In genomic region chr1:1179983-1180861, GRCh38 we compare ENCODE assay signal across 17 cellular contexts. TPM values are rescaled to one million over a fixed set of nuclear protein-coding genes. Genes with fewer than 3 reads are reported as not detected.
A peak's percentile ranks its signal among the peaks of the same experiment; 100 is the strongest.
DNase-seq lines count a peak whose midpoint lies in the region; ATAC-seq, FAIRE-seq and TF ChIP-seq lines count a peak whose summit lies in the region.
"Had no signal": no experiment of that assay in that cellular context is flagged by ENCODE, and none has a peak within 500 bp of the region (broad histone marks: within the 10 kb centered on the region; RNA-seq: fewer than 3 reads in every experiment).

No MANE protein-coding gene starts in this region.

- TF ChIP-seq CTCF in K562 (IDR thresholded peaks at IDR 0.05 in 2 of 3, conservative IDR thresholded peaks at IDR 0.05 in 1 of 3; ENCODE audit: insufficient read depth in 2 of 3, low read depth in 1 of 3, low read length in 3 of 3) (no peak), natural killer cell (IDR thresholded peaks at IDR 0.05) (no peak)

- CTCF ChIA-PET in K562 (lab: Yijun Ruan, JAX; ENCODE audit: low intra/inter-chr PET ratio): no interaction called here
- CTCF ChIA-PET in activated CD4-positive, alpha-beta memory T cell treated with anti-CD3 and anti-CD28 coated beads, Interleukin-2, amount 10 ng/mL, durations not matched to agents 7 days and 5 days (lab: Charles Lee): no interaction called here

- no peaks in the 10 kb centered on the region for H3K9me3 Mint-ChIP-seq in natural killer cell
- no peaks in the 10 kb centered on the region for H3K9me3 Mint-ChIP-seq in activated CD4-positive, alpha-beta memory T cell treated with anti-CD3 and anti-CD28 coated beads, Interleukin-2, amount 10 ng/mL, durations not matched to agents 7 days and 5 days
- H3K9me3 Mint-ChIP-seq: dendritic cell treated with granulocyte-macrophage colony-stimulating factor and Interleukin-4, amounts not matched to agents 40 ng/mL and 50 ng/mL, for 4 days had no signal

- no peaks in the 10 kb centered on the region for H3K36me3 ChIP-seq in H7 (replicated peaks; ENCODE audit: control insufficient read depth, insufficient read depth, low read length)
- no peaks in the 10 kb centered on the region for H3K36me3 ChIP-seq in K562 (ENCODE audit: control insufficient read depth, insufficient read depth, low read length)
- H3K36me3 ChIP-seq: esophagus muscularis mucosa, stomach, uterus, WERI-Rb-1 had no signal

- H3K79me2 ChIP-seq in K562 (ENCODE audit: control insufficient read depth, insufficient read depth, low read length): no peaks in the 10 kb centered on the region

- in situ Hi-C loops in K562 (cut with MboI): no loop called here

- no peaks in the 10 kb centered on the region for H3K27me3 ChIP-seq in H7 (ENCODE audit: control insufficient read depth, insufficient read depth, low read length)
- peaks cover 30 to 55% of the 10 kb centered on the region in 2 experiments for H3K27me3 ChIP-seq in K562 (ENCODE audit: control insufficient read depth in 2 of 2, insufficient read depth in 2 of 2, low read length in 2 of 2)
- H3K27me3 ChIP-seq: uterus had no signal

- 0 out of 2 replicates have a peak overlapping the region, but pooled peaks have one; percentile 16 for H2AFZ ChIP-seq in K562 (ENCODE audit: low read depth, low read length)

- no peak overlapping the region for H3K27ac Mint-ChIP-seq in natural killer cell
- no peak overlapping the region for H3K27ac Mint-ChIP-seq in activated CD4-positive, alpha-beta memory T cell treated with anti-CD3 and anti-CD28 coated beads, Interleukin-2, amount 10 ng/mL, durations not matched to agents 7 days and 5 days
- H3K27ac Mint-ChIP-seq: dendritic cell treated with granulocyte-macrophage colony-stimulating factor and Interleukin-4, amounts not matched to agents 40 ng/mL and 50 ng/mL, for 4 days had no signal

- H3K4me3 ChIP-seq in H7 (ENCODE audit: insufficient read depth, low read depth, low read length) (no peak overlapping the region), K562 (no peak overlapping the region)
- H3K4me3 ChIP-seq: esophagus muscularis mucosa, stomach, uterus had no signal

- no peak for TF ChIP-seq POLR2A in K562 (conservative IDR thresholded peaks at IDR 0.05)

- H3K27me3 Mint-ChIP-seq in natural killer cell (ENCODE audit: low read depth in 2 of 2): peaks cover 0 to 20% of the 10 kb centered on the region in 2 donors
- H3K27me3 Mint-ChIP-seq in activated CD4-positive, alpha-beta memory T cell treated with anti-CD3 and anti-CD28 coated beads, Interleukin-2, amount 10 ng/mL, durations not matched to agents 7 days and 5 days: peaks cover 8% of the 10 kb centered on the region

- peak overlapping the region in 1 of 2 experiments; percentile 58; a peak in 1 of 4 replicates for H3K9ac ChIP-seq in K562 (ENCODE audit: insufficient read depth in 1 of 2, low read depth in 2 of 2, low read length in 2 of 2)

- POLR2A ChIA-PET in K562 (lab: Yijun Ruan, JAX): interaction anchor here (0.6 to 0.8 kb wide), 2 partner anchors 11 to 18 kb away, joined by 3 read pairs; no protein-coding TSS in a partner anchor
- POLR2A ChIA-PET in activated CD4-positive, alpha-beta memory T cell treated with anti-CD3 and anti-CD28 coated beads, Interleukin-2, amount 10 ng/mL, durations not matched to agents 7 days and 5 days (lab: Charles Lee): no interaction called here

- H3K27ac ChIP-seq in K562 (ENCODE audit: extremely low read depth, low read depth, low read length): no peak overlapping the region
- H3K27ac ChIP-seq: esophagus muscularis mucosa, stomach, uterus, WERI-Rb-1 had no signal

- peaks cover 3 to 78% of the 10 kb centered on the region in 2 experiments for H3K4me1 ChIP-seq in K562 (replicated peaks in 1 of 2; ENCODE audit: control insufficient read depth in 2 of 2, insufficient read depth in 2 of 2, low read length in 2 of 2)
- H3K4me1 ChIP-seq: stomach, uterus had no signal

- no peaks in the 10 kb centered on the region; the same call in 1 of the 2 replicates for H4K20me1 ChIP-seq in K562 (replicated peaks; ENCODE audit: control insufficient read depth, insufficient read depth, low read length)

- no peak for TF ChIP-seq EP300 in K562 (IDR thresholded peaks at IDR 0.05; ENCODE audit: low read length)

- FAIRE-seq in K562 (lab: Jason Lieb, UNC): no peak
- FAIRE-seq: astrocyte, keratinocyte had no signal

- H3K4me3 Mint-ChIP-seq in natural killer cell: no peak overlapping the region
- no peak overlapping the region for H3K4me3 Mint-ChIP-seq in activated CD4-positive, alpha-beta memory T cell treated with anti-CD3 and anti-CD28 coated beads, Interleukin-2, amount 10 ng/mL, durations not matched to agents 7 days and 5 days
- H3K4me3 Mint-ChIP-seq: dendritic cell treated with granulocyte-macrophage colony-stimulating factor and Interleukin-4, amounts not matched to agents 40 ng/mL and 50 ng/mL, for 4 days had no signal

- H3K4me1 Mint-ChIP-seq in natural killer cell: peaks cover 7 to 27% of the 10 kb centered on the region in 2 donors
- H3K4me1 Mint-ChIP-seq in activated CD4-positive, alpha-beta memory T cell treated with anti-CD3 and anti-CD28 coated beads, Interleukin-2, amount 10 ng/mL, durations not matched to agents 7 days and 5 days: peaks cover 9% of the 10 kb centered on the region

- H3K36me3 Mint-ChIP-seq in natural killer cell: no peaks in the 10 kb centered on the region
- H3K36me3 Mint-ChIP-seq in activated CD4-positive, alpha-beta memory T cell treated with anti-CD3 and anti-CD28 coated beads, Interleukin-2, amount 10 ng/mL, durations not matched to agents 7 days and 5 days (ENCODE audit: low read depth): no peaks in the 10 kb centered on the region

- intact Hi-C loops in K562 (cut with micrococcal nuclease) (no loop called here), natural killer cell (cut with micrococcal nuclease) (no loop called here)

- no peaks in the 10 kb centered on the region for H3K9me1 ChIP-seq in K562 (ENCODE audit: control insufficient read depth, insufficient read depth, low read length)

- TF ChIP-seq RAD21 in K562 (CRISPR knock-in tag; conservative IDR thresholded peaks at IDR 0.05 in 1 of 2, IDR thresholded peaks at IDR 0.05 in 1 of 2): no peak

- no peak overlapping the region for H3K4me2 ChIP-seq in K562 (ENCODE audit: insufficient read depth, low read length)

- H3K9me3 ChIP-seq in K562 (replicated peaks; ENCODE audit: control insufficient read depth, insufficient read depth, low read depth, low read length): 0 out of 2 replicates have a peak, but pooled peaks cover 1% of the 10 kb centered on the region
- H3K9me3 ChIP-seq: esophagus muscularis mucosa, stomach, uterus had no signal

- WGBS in K562 (ENCODE audit: insufficient coverage, low coverage, missing lambda C conversion rate): 10% methylated on average over 37 of the region's 51 CpGs

- no TSS peak for BruUV-seq in K562 (replicated peaks; lab: Mats Ljungman, UMichigan)

- ATAC-seq in K562: peak; percentile 35
- ATAC-seq in natural killer cell: no peak

- peak; percentile 74 for DNase-seq in H7
- peak in 1 of 4 experiments; percentile 54 for DNase-seq in K562 (ENCODE audit: extremely low read depth in 1 of 4, low spot score in 3 of 4)
- DNase-seq in natural killer cell: peak; percentile 14
- DNase-seq in NCI-H1417 treated with DMSO at 0.1 percent for 48 hours (lab: John Stamatoyannopoulos, UW): no peak
- DNase-seq in activated CD4-positive, alpha-beta memory T cell treated with anti-CD3 and anti-CD28 coated beads, Interleukin-2, amount 10 ng/mL, durations not matched to agents 7 days and 5 days: no peak
- DNase-seq: activated gamma-delta T cell treated with Interleukin-2 at 50 U/mL for 16 hours; DMS53; NCI-H446 treated with DMSO at 0.1 percent for 48 hours; stimulated activated CD4-positive, alpha-beta T cell treated with anti-CD3 and anti-CD28 coated beads, Interleukin-12 subunit alpha, Interleukin-12 subunit beta, amount 100 ng/mL, for 4 hours; stomach; uterus; WERI-Rb-1 had no signal

RNA-seq across cellular contexts. Expression of gene TTLL10, which starts 6.5 kb away (rescaled TPM):
- not detected in 2 replicates for total RNA-seq in H7 (2014; rRNA removed; shearing (Covaris generic))
- 0.21 TPM in 1 of 2 replicates, not detected in the other for total RNA-seq in K562 (2011; cell fraction: chromatin; rRNA removed; ENCODE audit: low replicate concordance)
- total RNA-seq in K562 (2011; cell fraction: nucleolus; rRNA removed): 0.17 TPM in 1 of 2 replicates, not detected in the other
- total RNA-seq in K562 (2011; cell fraction: nucleoplasm; rRNA removed): not detected in 2 replicates
- total RNA-seq in K562 (2014; rRNA removed) (not detected in 2 replicates), K562 (2014; rRNA removed; fragmentation: Illumina TruSeq; extraction: Trizol) (not detected in 2 replicates), K562 (2015; rRNA removed; fragmentation: Illumina TruSeq; extraction: Trizol) (not detected in 2 replicates), K562 (2021) (not detected in 2 replicates), natural killer cell (1 to 10 TPM in 2 of 3 donors, under 1 TPM in 1; 0.23 to 1.7 (median 1.7) TPM)
- polyA plus RNA-seq in K562 (2011; rRNA removed) (not detected in 2 replicates), K562 (2014; fragmentation: Illumina TruSeq; extraction: Trizol) (not detected in 2 replicates), K562 (2014; fragmentation: Nextera tagmentation; extraction: Ambion mirVana) (not detected), K562 (2014; rRNA removed) (not detected in 2 replicates)
- 0.06 TPM in 1 of 2 replicates, not detected in the other for polyA plus RNA-seq in K562 (2011; cell fraction: cytosol; rRNA removed)
- polyA plus RNA-seq in K562 (2011; cell fraction: nucleus; rRNA removed): 0.07 and 0.38 TPM in 2 replicates
- 0.10 TPM in 1 of 2 replicates, not detected in the other for polyA plus RNA-seq in K562 (2012)
- polyA minus RNA-seq in K562 (2011; rRNA and poly(A)+ RNA removed): not detected in 2 replicates
- polyA minus RNA-seq in K562 (2011; cell fraction: cytosol; rRNA and poly(A)+ RNA removed): not detected in 2 replicates
- 0.13 TPM in 1 of 2 replicates, not detected in the other for polyA minus RNA-seq in K562 (2011; cell fraction: nucleus; rRNA and poly(A)+ RNA removed)
- not detected for total RNA-seq in activated CD4-positive, alpha-beta memory T cell treated with anti-CD3 and anti-CD28 coated beads, Interleukin-2, amount 10 ng/mL, durations not matched to agents 7 days and 5 days
- total RNA-seq: astrocyte, OCI-LY7 had no signal
- polyA plus RNA-seq: keratinocyte had no signal

RNA-seq across cellular contexts. Expression of gene TNFRSF18, which starts 26.2 kb away (rescaled TPM):
- not detected in 2 replicates for total RNA-seq in H7 (2014; rRNA removed; shearing (Covaris generic))
- total RNA-seq in K562 (2011; cell fraction: chromatin; rRNA removed; ENCODE audit: low replicate concordance): not detected in 2 replicates
- 0.50 TPM in 1 of 2 replicates, not detected in the other for total RNA-seq in K562 (2011; cell fraction: nucleolus; rRNA removed)
- not detected in 2 replicates for total RNA-seq in K562 (2011; cell fraction: nucleoplasm; rRNA removed)
- not detected in 2 replicates for total RNA-seq in K562 (2014; rRNA removed)
- not detected in 2 replicates for total RNA-seq in K562 (2014; rRNA removed; fragmentation: Illumina TruSeq; extraction: Trizol)
- total RNA-seq in K562 (2015; rRNA removed; fragmentation: Illumina TruSeq; extraction: Trizol): not detected in 2 replicates
- 0.27 TPM in 1 of 2 replicates, not detected in the other for total RNA-seq in K562 (2021)
- polyA plus RNA-seq in K562 (2011; rRNA removed): not detected in 2 replicates
- not detected in 2 replicates for polyA plus RNA-seq in K562 (2011; cell fraction: cytosol; rRNA removed)
- 0.25 and 0.26 TPM in 2 replicates for polyA plus RNA-seq in K562 (2011; cell fraction: nucleus; rRNA removed)
- polyA plus RNA-seq in K562 (2012): 0.19 TPM in 1 of 2 replicates, not detected in the other
- not detected in 2 replicates for polyA plus RNA-seq in K562 (2014; fragmentation: Illumina TruSeq; extraction: Trizol)
- not detected for polyA plus RNA-seq in K562 (2014; fragmentation: Nextera tagmentation; extraction: Ambion mirVana)
- 0.24 TPM in 1 of 2 replicates, not detected in the other for polyA plus RNA-seq in K562 (2014; rRNA removed)
- not detected in 2 replicates for polyA minus RNA-seq in K562 (2011; rRNA and poly(A)+ RNA removed)
- not detected in 2 replicates for polyA minus RNA-seq in K562 (2011; cell fraction: cytosol; rRNA and poly(A)+ RNA removed)
- polyA minus RNA-seq in K562 (2011; cell fraction: nucleus; rRNA and poly(A)+ RNA removed): not detected in 2 replicates
- 10 to 100 TPM; 40.3 to 81.9 (median 54.7) TPM for total RNA-seq in natural killer cell
- 100 to 1,000 TPM; 115 to 116 TPM for total RNA-seq in activated CD4-positive, alpha-beta memory T cell treated with anti-CD3 and anti-CD28 coated beads, Interleukin-2, amount 10 ng/mL, durations not matched to agents 7 days and 5 days
- total RNA-seq: OCI-LY7 had no signal

RNA-seq across cellular contexts. Expression of gene TNFRSF4, which starts 33.7 kb away (rescaled TPM):
- 0.07 and 0.89 TPM in 2 replicates for total RNA-seq in H7 (2014; rRNA removed; shearing (Covaris generic))
- 0.44 TPM in 1 of 2 replicates, not detected in the other for total RNA-seq in K562 (2011; cell fraction: chromatin; rRNA removed; ENCODE audit: low replicate concordance)
- total RNA-seq in K562 (2011; cell fraction: nucleolus; rRNA removed): 0.66 and 1.7 TPM in 2 replicates
- not detected in 2 replicates for total RNA-seq in K562 (2011; cell fraction: nucleoplasm; rRNA removed)
- 0.23 TPM in 1 of 2 replicates, not detected in the other for total RNA-seq in K562 (2014; rRNA removed)
- not detected in 2 replicates for total RNA-seq in K562 (2014; rRNA removed; fragmentation: Illumina TruSeq; extraction: Trizol)
- 0.07 TPM in 1 of 2 replicates, not detected in the other for total RNA-seq in K562 (2015; rRNA removed; fragmentation: Illumina TruSeq; extraction: Trizol)
- 0.44 and 0.47 TPM in 2 replicates for total RNA-seq in K562 (2021)
- 0.08 TPM in 1 of 2 replicates, not detected in the other for polyA plus RNA-seq in K562 (2011; rRNA removed)
- polyA plus RNA-seq in K562 (2011; cell fraction: cytosol; rRNA removed): 0.19 and 0.39 TPM in 2 replicates
- 0.74 and 1.3 TPM in 2 replicates for polyA plus RNA-seq in K562 (2011; cell fraction: nucleus; rRNA removed)
- polyA plus RNA-seq in K562 (2012): 0.65 TPM in 1 of 2 replicates, not detected in the other
- not detected in 2 replicates for polyA plus RNA-seq in K562 (2014; fragmentation: Illumina TruSeq; extraction: Trizol)
- not detected for polyA plus RNA-seq in K562 (2014; fragmentation: Nextera tagmentation; extraction: Ambion mirVana)
- polyA plus RNA-seq in K562 (2014; rRNA removed): 0.16 TPM in 1 of 2 replicates, not detected in the other
- polyA minus RNA-seq in K562 (2011; rRNA and poly(A)+ RNA removed): not detected in 2 replicates
- not detected in 2 replicates for polyA minus RNA-seq in K562 (2011; cell fraction: cytosol; rRNA and poly(A)+ RNA removed)
- polyA minus RNA-seq in K562 (2011; cell fraction: nucleus; rRNA and poly(A)+ RNA removed): 0.22 and 0.27 TPM in 2 replicates
- 10 to 100 TPM; 14.3 to 26.5 (median 15.7) TPM for total RNA-seq in natural killer cell
- 100 to 1,000 TPM; 237 to 243 TPM for total RNA-seq in activated CD4-positive, alpha-beta memory T cell treated with anti-CD3 and anti-CD28 coated beads, Interleukin-2, amount 10 ng/mL, durations not matched to agents 7 days and 5 days
- polyA plus RNA-seq: keratinocyte had no signal

RNA-seq across cellular contexts. Expression of gene SDF4, which starts 51.6 kb away (rescaled TPM):
- 102 and 127 TPM in 2 replicates for total RNA-seq in H7 (2014; rRNA removed; shearing (Covaris generic))
- total RNA-seq in K562 (2011; cell fraction: chromatin; rRNA removed; ENCODE audit: low replicate concordance): 114 and 239 TPM in 2 replicates
- 360 and 385 TPM in 2 replicates for total RNA-seq in K562 (2011; cell fraction: nucleolus; rRNA removed)
- 146 and 213 TPM in 2 replicates for total RNA-seq in K562 (2011; cell fraction: nucleoplasm; rRNA removed)
- total RNA-seq in K562 (2014; rRNA removed) (82.6 and 118 TPM in 2 replicates), K562 (2014; rRNA removed; fragmentation: Illumina TruSeq; extraction: Trizol) (18.1 and 30.3 TPM in 2 replicates), K562 (2015; rRNA removed; fragmentation: Illumina TruSeq; extraction: Trizol) (62.2 and 65.2 TPM in 2 replicates), K562 (2021) (152 and 160 TPM in 2 replicates), natural killer cell (100 to 1,000 TPM; 176 to 211 (median 184) TPM)
- polyA plus RNA-seq in K562 (2011; rRNA removed) (43.8 and 77.2 TPM in 2 replicates), K562 (2014; fragmentation: Illumina TruSeq; extraction: Trizol) (66.0 and 88.1 TPM in 2 replicates), K562 (2014; fragmentation: Nextera tagmentation; extraction: Ambion mirVana) (1 to 10 TPM in 1 of 2 experiments, under 1 TPM in 1; 0.35 to 4.9 TPM), K562 (2014; rRNA removed) (93.4 and 101 TPM in 2 replicates)
- polyA plus RNA-seq in K562 (2011; cell fraction: cytosol; rRNA removed): 44.3 and 73.9 TPM in 2 replicates
- polyA plus RNA-seq in K562 (2011; cell fraction: nucleus; rRNA removed): 122 and 161 TPM in 2 replicates
- polyA plus RNA-seq in K562 (2012): 112 and 208 TPM in 2 replicates
- 59.1 and 63.4 TPM in 2 replicates for polyA minus RNA-seq in K562 (2011; rRNA and poly(A)+ RNA removed)
- polyA minus RNA-seq in K562 (2011; cell fraction: cytosol; rRNA and poly(A)+ RNA removed): 37.0 and 61.3 TPM in 2 replicates
- polyA minus RNA-seq in K562 (2011; cell fraction: nucleus; rRNA and poly(A)+ RNA removed): 48.9 and 83.4 TPM in 2 replicates
- total RNA-seq in activated CD4-positive, alpha-beta memory T cell treated with anti-CD3 and anti-CD28 coated beads, Interleukin-2, amount 10 ng/mL, durations not matched to agents 7 days and 5 days: 100 to 1,000 TPM; 181 TPM

RNA-seq across cellular contexts. Expression of gene B3GALT6, which starts 51.8 kb away (rescaled TPM):
- total RNA-seq in H7 (2014; rRNA removed; shearing (Covaris generic)): 40.3 and 47.2 TPM in 2 replicates
- 17.5 and 35.5 TPM in 2 replicates for total RNA-seq in K562 (2011; cell fraction: chromatin; rRNA removed; ENCODE audit: low replicate concordance)
- 36.8 and 43.7 TPM in 2 replicates for total RNA-seq in K562 (2011; cell fraction: nucleolus; rRNA removed)
- 21.1 and 24.3 TPM in 2 replicates for total RNA-seq in K562 (2011; cell fraction: nucleoplasm; rRNA removed)
- 29.8 and 33.0 TPM in 2 replicates for total RNA-seq in K562 (2014; rRNA removed)
- total RNA-seq in K562 (2014; rRNA removed; fragmentation: Illumina TruSeq; extraction: Trizol): 6.8 and 9.0 TPM in 2 replicates
- total RNA-seq in K562 (2015; rRNA removed; fragmentation: Illumina TruSeq; extraction: Trizol): 12.8 and 13.9 TPM in 2 replicates
- total RNA-seq in K562 (2021): 27.9 and 28.1 TPM in 2 replicates
- polyA plus RNA-seq in K562 (2011; rRNA removed): 5.6 and 7.8 TPM in 2 replicates
- 10.2 and 34.2 TPM in 2 replicates for polyA plus RNA-seq in K562 (2011; cell fraction: cytosol; rRNA removed)
- 7.7 and 12.7 TPM in 2 replicates for polyA plus RNA-seq in K562 (2011; cell fraction: nucleus; rRNA removed)
- 13.9 and 16.7 TPM in 2 replicates for polyA plus RNA-seq in K562 (2012)
- polyA plus RNA-seq in K562 (2014; fragmentation: Illumina TruSeq; extraction: Trizol): 8.4 and 9.9 TPM in 2 replicates
- 1 to 10 TPM in 1 of 2 experiments, under 1 TPM in 1; 0.68 to 1.0 TPM for polyA plus RNA-seq in K562 (2014; fragmentation: Nextera tagmentation; extraction: Ambion mirVana)
- polyA plus RNA-seq in K562 (2014; rRNA removed): 15.8 and 17.2 TPM in 2 replicates
- 6.9 and 10.1 TPM in 2 replicates for polyA minus RNA-seq in K562 (2011; rRNA and poly(A)+ RNA removed)
- polyA minus RNA-seq in K562 (2011; cell fraction: cytosol; rRNA and poly(A)+ RNA removed): 9.6 and 12.9 TPM in 2 replicates
- polyA minus RNA-seq in K562 (2011; cell fraction: nucleus; rRNA and poly(A)+ RNA removed): 23.0 and 24.2 TPM in 2 replicates
- 10 to 100 TPM; 13.7 to 16.5 (median 16.3) TPM for total RNA-seq in natural killer cell
- total RNA-seq in activated CD4-positive, alpha-beta memory T cell treated with anti-CD3 and anti-CD28 coated beads, Interleukin-2, amount 10 ng/mL, durations not matched to agents 7 days and 5 days: 10 to 100 TPM; 13.3 to 14.4 TPM

Comparison
In these comparisons a context has a peak if more than half of its experiments do, and no peak if none do; other contexts are left out.
1. DNase-seq: peak in H7 (single experiment) and natural killer cell (single experiment); none in NCI-H1417 treated with DMSO at 0.1 percent for 48 hours (single experiment) and activated CD4-positive, alpha-beta memory T cell treated with anti-CD3 and anti-CD28 coated beads, Interleukin-2, amount 10 ng/mL, durations not matched to agents 7 days and 5 days (single experiment).
2. RNA of gene TNFRSF18, which starts 26.2 kb away (total RNA-seq): 115 to 116 TPM in activated CD4-positive, alpha-beta memory T cell treated with anti-CD3 and anti-CD28 coated beads, Interleukin-2, amount 10 ng/mL, durations not matched to agents 7 days and 5 days and 40.3 to 81.9 TPM in natural killer cell; not detected in H7 and 0.27 to 0.50 TPM in K562; every median in the first group is over 10 times any median in the second.